Comparison of ENCODE assay signal across 9 cellular contexts in the genomic region with DNA sequence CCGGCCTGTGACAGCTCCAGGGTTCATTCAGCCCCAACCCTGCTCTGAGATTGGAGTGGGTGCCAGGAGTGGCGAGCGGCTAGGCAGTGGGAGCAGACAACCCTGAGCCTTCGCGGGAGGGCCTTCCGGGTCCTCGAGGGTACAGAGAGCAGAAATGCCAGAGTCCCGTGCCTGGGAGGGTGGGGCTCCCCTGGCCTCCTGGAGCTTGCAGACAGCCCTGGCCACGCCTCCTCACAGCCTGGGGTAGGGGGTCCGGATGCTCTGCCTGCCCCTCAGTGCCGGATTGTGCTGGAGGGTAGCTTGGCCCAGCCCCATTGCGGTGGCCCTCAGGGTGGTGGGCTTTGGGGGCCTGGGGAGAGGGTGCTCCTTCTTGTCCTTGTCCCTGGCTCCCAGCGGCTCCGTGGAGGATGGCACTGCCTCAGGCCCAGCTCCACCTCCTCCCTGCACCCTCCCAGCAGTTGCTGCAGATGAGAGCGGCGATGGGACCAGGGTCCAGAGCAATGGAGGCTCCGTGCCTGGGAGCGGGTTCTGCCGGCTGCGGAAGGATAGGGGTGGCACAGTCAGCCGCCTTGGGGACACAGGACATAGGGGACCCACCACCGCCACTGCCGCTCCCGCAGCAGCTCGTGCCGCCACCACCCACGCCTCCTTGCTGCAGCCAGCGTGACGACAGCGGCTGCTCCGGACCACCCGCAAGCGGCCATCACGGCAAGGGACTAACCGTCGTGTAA. TPM values are rescaled to one million over a fixed set of nuclear protein-coding genes. Genes with fewer than 3 reads are reported as not detected.
A peak's percentile ranks its signal among the peaks of the same experiment; 100 is the strongest.
DNase-seq lines count a peak whose midpoint lies in the region; ATAC-seq and TF ChIP-seq lines count a peak whose summit lies in the region.
"Had no signal": no experiment of that assay in that cellular context is flagged by ENCODE, and none has a peak within 500 bp of the region (broad histone marks: within the 10 kb centered on the region; RNA-seq: fewer than 3 reads in every experiment).

No MANE protein-coding gene starts in this region.

- ATAC-seq in GM19455 (IDR thresholded peaks at IDR 0.05; ENCODE audit: unreplicated experiment) (peak; percentile 65), aorta (ENCODE audit: low FRiP score) (peak; percentile 58)

- H3K9me3 Mint-ChIP-seq in IgD-negative memory B cell: no peaks in the 10 kb centered on the region
- no peaks in the 10 kb centered on the region for H3K9me3 Mint-ChIP-seq in chondrocyte (ENCODE audit: low read depth)

- TF ChIP-seq CTCF in chondrocyte (IDR thresholded peaks at IDR 0.05): no peak

- H3K27me3 ChIP-seq in mononuclear cell (ENCODE audit: insufficient read depth, low read length) (no peaks in the 10 kb centered on the region), aorta (ENCODE audit: control insufficient read depth in 1 of 2, insufficient read depth in 2 of 2, low read length in 1 of 2) (no peaks in the 10 kb centered on the region)

- no peak overlapping the region for H3K27ac ChIP-seq in aorta (ENCODE audit: low read depth in 1 of 2, low read length in 2 of 2)

- H3K36me3 Mint-ChIP-seq in IgD-negative memory B cell: no peaks in the 10 kb centered on the region
- no peaks in the 10 kb centered on the region for H3K36me3 Mint-ChIP-seq in chondrocyte (ENCODE audit: low read depth)

- H3K4me3 ChIP-seq in mononuclear cell (ENCODE audit: low read length) (peak overlapping the region; percentile 18), aorta (ENCODE audit: low read length in 2 of 2) (peak overlapping the region in 1 of 2 donors; percentile 9)
- H3K4me3 ChIP-seq: lung had no signal

- intact Hi-C loops in aorta (cut with DNase I): loop anchor here in 1 of 2 donors (10.0 kb wide), 1 partner anchor 509 kb away; no protein-coding TSS in a partner anchor

- H3K4me1 Mint-ChIP-seq in IgD-negative memory B cell (peaks cover 4 to 14% (median 12%) of the 10 kb centered on the region in 3 donors), chondrocyte (ENCODE audit: low read depth) (peaks cover 4% of the 10 kb centered on the region)

- no peaks in the 10 kb centered on the region for H3K9me3 ChIP-seq in mononuclear cell (ENCODE audit: low read depth, low read length)
- H3K9me3 ChIP-seq in aorta (ENCODE audit: control insufficient read depth, low read length): no peaks in the 10 kb centered on the region

- H3K27ac Mint-ChIP-seq in IgD-negative memory B cell (no peak overlapping the region), chondrocyte (ENCODE audit: unreplicated experiment) (no peak overlapping the region)

- H3K27me3 Mint-ChIP-seq in IgD-negative memory B cell (peaks cover 22% of the 10 kb centered on the region), chondrocyte (ENCODE audit: low read depth) (peaks cover 29% of the 10 kb centered on the region)

- H3K4me3 Mint-ChIP-seq in IgD-negative memory B cell (peak overlapping the region in 3 of 4 donors; percentile 61 to 84 (median 71)), chondrocyte (ENCODE audit: unreplicated experiment) (peak overlapping the region; percentile 24)

- H3K36me3 ChIP-seq in aorta (ENCODE audit: control insufficient read depth in 1 of 2, insufficient read depth in 2 of 2, low read length in 1 of 2): no peaks in the 10 kb centered on the region

- 8 to 9% methylated on average over 30 to 36 of the region's 36 CpGs for WGBS in aorta, 2 donors

- H3K4me1 ChIP-seq in mononuclear cell (ENCODE audit: insufficient read depth, low read length) (peaks cover 14% of the 10 kb centered on the region), aorta (ENCODE audit: control insufficient read depth in 1 of 2, insufficient read depth in 2 of 2, low read length in 2 of 2) (no peaks in the 10 kb centered on the region)

- DNase-seq in DMS114 treated with DMSO at 0.1 percent for 48 hours (lab: John Stamatoyannopoulos, UW; ENCODE audit: unreplicated experiment) (peak; percentile 4), chondrocyte (ENCODE audit: low spot score) (peak; percentile 92), aorta (peak; percentile 59 to 79), NOMO-1 (lab: John Stamatoyannopoulos, UW; ENCODE audit: unreplicated experiment in 2 of 2) (no peak), Kasumi-1 (lab: John Stamatoyannopoulos, UW) (no peak)

RNA-seq across cellular contexts. Expression of a gene that starts 34.9 kb away (rescaled TPM):
- polyA plus RNA-seq in IgD-negative memory B cell: not detected
- not detected in 3 replicates for total RNA-seq in chondrocyte
- total RNA-seq in mononuclear cell: not detected
- not detected for total RNA-seq in aorta
- not detected for polyA plus RNA-seq in aorta
- total RNA-seq: lung had no signal
- polyA plus RNA-seq: lung had no signal

RNA-seq across cellular contexts. Expression of a gene that starts 39.2 kb away (rescaled TPM):
- polyA plus RNA-seq in IgD-negative memory B cell (12.8 TPM), aorta (10 to 100 TPM in 1 of 2 donors, 1 to 10 TPM in 1; 9.9 to 27.8 TPM)
- total RNA-seq in chondrocyte (2.7 to 11.0 TPM (median 3.1 TPM) in 3 replicates), mononuclear cell (6.6 TPM), aorta (10 to 100 TPM; 24.5 to 56.7 TPM)

RNA-seq across cellular contexts. Expression of a gene that starts 49.4 kb away (rescaled TPM):
- not detected for polyA plus RNA-seq in IgD-negative memory B cell
- not detected in 3 replicates for total RNA-seq in chondrocyte
- total RNA-seq in mononuclear cell: not detected
- not detected for total RNA-seq in aorta
- polyA plus RNA-seq in aorta: not detected
- total RNA-seq: lung had no signal
- polyA plus RNA-seq: lung had no signal

RNA-seq across cellular contexts. Expression of a gene that starts 53.2 kb away (rescaled TPM):
- polyA plus RNA-seq in IgD-negative memory B cell: not detected
- total RNA-seq in chondrocyte: not detected in 3 replicates
- not detected for total RNA-seq in mononuclear cell
- total RNA-seq in aorta: not detected
- polyA plus RNA-seq in aorta: not detected
- total RNA-seq: lung had no signal
- polyA plus RNA-seq: lung had no signal

Comparison
In these comparisons a context has a peak if more than half of its experiments do, and no peak if none do; other contexts are left out.
1. DNase-seq: peak in DMS114 treated with DMSO at 0.1 percent for 48 hours (single experiment), chondrocyte (single experiment) and aorta (2 of 2); none in NOMO-1 (0 of 2) and Kasumi-1 (0 of 2).